7 cellular contexts compared by ENCODE assay signal in genomic region chr9:85740821-85741111, GRCh38. TPM values are rescaled to one million over a fixed set of nuclear protein-coding genes. Genes with fewer than 3 reads are reported as not detected.
DNase-seq lines count a peak whose midpoint lies in the region; ATAC-seq, FAIRE-seq and TF ChIP-seq lines count a peak whose summit lies in the region.

No MANE protein-coding gene starts in this region.

- POLR2A ChIA-PET in MCF 10A (lab: Yijun Ruan, JAX) = interaction anchor here (0.7 to 3.4 kb wide), 6 partner anchors 9 to 201 kb away, joined by 3 to 21 read pairs (median 3); no protein-coding TSS in a partner anchor

- ATAC-seq in HG03354 (IDR thresholded peaks at IDR 0.05; ENCODE audit: poor library complexity, severe bottlenecking, unreplicated experiment) (no peak), HG02885 (IDR thresholded peaks at IDR 0.05; ENCODE audit: poor library complexity, unreplicated experiment) (no peak)

- intact Hi-C loops in MCF 10A (cut with micrococcal nuclease) = no loop called here
- intact Hi-C loops in lower leg skin (cut with DNase I; ENCODE audit: low total_unique reads) = no loop called here
- intact Hi-C loops in thyroid gland (cut with DNase I) = loop anchor here (10.0 kb wide), 1 partner anchor 204 kb away; the partner anchor contains the start of gene NAA35

- H3K27ac Mint-ChIP-seq in MCF 10A (ENCODE audit: low read depth, unreplicated experiment) = peak overlapping the region; percentile 75

- H3K4me3 ChIP-seq in lower leg skin (ENCODE audit: low read depth, poor library complexity, severe bottlenecking) = peak overlapping the region; percentile 87
- peak overlapping the region in 2 of 3 donors; percentile 96 for H3K4me3 ChIP-seq in thyroid gland (replicated peaks in 1 of 3)

- DNase-seq in GM19239 (ENCODE audit: insufficient read length, low spot score) (no peak), NCI-H526 treated with DMSO at 0.1 percent for 48 hours (lab: John Stamatoyannopoulos, UW) (peak; percentile 65), MCF 10A (ENCODE audit: unreplicated experiment) (peak; percentile 40), lower leg skin (ENCODE audit: low spot score in 2 of 2) (no peak), thyroid gland (no peak)

- WGBS in lower leg skin, 2 donors = 2 to 5% methylated on average over 9 of the region's 9 CpGs
- 8% methylated on average over 8 to 9 of the region's 9 CpGs for WGBS in thyroid gland, 2 donors

- no peak for TF ChIP-seq POLR2A in lower leg skin (IDR thresholded peaks at IDR 0.05)
- no peak for TF ChIP-seq POLR2A in thyroid gland (IDR thresholded peaks at IDR 0.05)

- H3K27ac ChIP-seq in thyroid gland = peak overlapping the region in 2 of 3 donors; percentile 78 to 91

- TF ChIP-seq CTCF in MCF 10A (IDR thresholded peaks at IDR 0.05; ENCODE audit: unreplicated experiment) = no peak
- TF ChIP-seq CTCF in lower leg skin (IDR thresholded peaks at IDR 0.05) = no peak
- no peak for TF ChIP-seq CTCF in thyroid gland (IDR thresholded peaks at IDR 0.05)

- H3K4me1 ChIP-seq in thyroid gland = peaks cover 3 to 4% of the 10 kb centered on the region in 2 donors

- H3K36me3 ChIP-seq in thyroid gland = no peaks in the 10 kb centered on the region

- CTCF ChIA-PET in MCF 10A (lab: Yijun Ruan, JAX) = interaction anchor here (0.6 to 2.8 kb wide), 4 partner anchors 12 to 647 kb away, joined by 3 to 8 read pairs (median 4); no protein-coding TSS in a partner anchor

- peak overlapping the region; percentile 83 for H3K4me3 Mint-ChIP-seq in MCF 10A (ENCODE audit: unreplicated experiment)

- H3K9me3 Mint-ChIP-seq in MCF 10A (ENCODE audit: unreplicated experiment) = no peaks in the 10 kb centered on the region

- BruUV-seq in MCF 10A (replicated peaks; lab: Mats Ljungman, UMichigan) = no TSS peak

- FAIRE-seq in GM19239 (lab: Jason Lieb, UNC) = peak; percentile 92

- H3K4me1 Mint-ChIP-seq in MCF 10A (ENCODE audit: insufficient read depth, unreplicated experiment) = peaks cover 15% of the 10 kb centered on the region

- H3K9me3 ChIP-seq in thyroid gland = no peaks in the 10 kb centered on the region

- H3K27me3 Mint-ChIP-seq in MCF 10A (ENCODE audit: insufficient read depth, unreplicated experiment) = peaks cover 5% of the 10 kb centered on the region

- peaks cover 6% of the 10 kb centered on the region for H3K36me3 Mint-ChIP-seq in MCF 10A (ENCODE audit: insufficient read depth, unreplicated experiment)

- H3K27me3 ChIP-seq in thyroid gland = no peaks in the 10 kb centered on the region

RNA-seq across cellular contexts. Expression of gene AGTPBP1, which starts 1.0 kb away (rescaled TPM):
- 27.2 and 30.8 TPM in 2 replicates for total RNA-seq in MCF 10A (2022)
- total RNA-seq in lower leg skin = 10 to 100 TPM; 12.5 to 15.1 (median 14.0) TPM
- total RNA-seq in thyroid gland = 10 to 100 TPM; 18.2 to 23.3 (median 22.0) TPM

Comparison
In these comparisons a context has a peak if more than half of its experiments do, and no peak if none do; other contexts are left out.
1. DNase-seq: peak in NCI-H526 treated with DMSO at 0.1 percent for 48 hours (single experiment) and MCF 10A (single experiment); none in GM19239 (single experiment), lower leg skin (0 of 2) and thyroid gland (0 of 2).